In the genomic region with DNA sequence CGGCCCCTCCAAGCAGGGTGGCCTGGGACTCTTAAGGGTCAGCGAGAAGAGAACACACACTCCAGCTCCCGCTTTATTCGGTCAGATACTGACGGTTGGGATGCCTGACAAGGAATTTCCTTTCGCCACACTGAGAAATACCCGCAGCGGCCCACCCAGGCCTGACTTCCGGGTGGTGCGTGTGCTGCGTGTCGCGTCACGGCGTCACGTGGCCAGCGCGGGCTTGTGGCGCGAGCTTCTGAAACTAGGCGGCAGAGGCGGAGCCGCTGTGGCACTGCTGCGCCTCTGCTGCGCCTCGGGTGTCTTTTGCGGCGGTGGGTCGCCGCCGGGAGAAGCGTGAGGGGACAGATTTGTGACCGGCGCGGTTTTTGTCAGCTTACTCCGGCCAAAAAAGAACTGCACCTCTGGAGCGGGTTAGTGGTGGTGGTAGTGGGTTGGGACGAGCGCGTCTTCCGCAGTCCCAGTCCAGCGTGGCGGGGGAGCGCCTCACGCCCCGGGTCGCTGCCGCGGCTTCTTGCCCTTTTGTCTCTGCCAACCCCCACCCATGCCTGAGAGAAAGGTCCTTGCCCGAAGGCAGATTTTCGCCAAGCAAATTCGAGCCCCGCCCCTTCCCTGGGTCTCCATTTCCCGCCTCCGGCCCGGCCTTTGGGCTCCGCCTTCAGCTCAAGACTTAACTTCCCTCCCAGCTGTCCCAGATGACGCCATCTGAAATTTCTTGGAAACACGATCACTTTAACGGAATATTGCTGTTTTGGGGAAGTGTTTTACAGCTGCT, we compare ENCODE assay signal across 1 cellular context.
TF ChIP-seq lines count a peak whose summit lies in the region.

A gene with protein sequence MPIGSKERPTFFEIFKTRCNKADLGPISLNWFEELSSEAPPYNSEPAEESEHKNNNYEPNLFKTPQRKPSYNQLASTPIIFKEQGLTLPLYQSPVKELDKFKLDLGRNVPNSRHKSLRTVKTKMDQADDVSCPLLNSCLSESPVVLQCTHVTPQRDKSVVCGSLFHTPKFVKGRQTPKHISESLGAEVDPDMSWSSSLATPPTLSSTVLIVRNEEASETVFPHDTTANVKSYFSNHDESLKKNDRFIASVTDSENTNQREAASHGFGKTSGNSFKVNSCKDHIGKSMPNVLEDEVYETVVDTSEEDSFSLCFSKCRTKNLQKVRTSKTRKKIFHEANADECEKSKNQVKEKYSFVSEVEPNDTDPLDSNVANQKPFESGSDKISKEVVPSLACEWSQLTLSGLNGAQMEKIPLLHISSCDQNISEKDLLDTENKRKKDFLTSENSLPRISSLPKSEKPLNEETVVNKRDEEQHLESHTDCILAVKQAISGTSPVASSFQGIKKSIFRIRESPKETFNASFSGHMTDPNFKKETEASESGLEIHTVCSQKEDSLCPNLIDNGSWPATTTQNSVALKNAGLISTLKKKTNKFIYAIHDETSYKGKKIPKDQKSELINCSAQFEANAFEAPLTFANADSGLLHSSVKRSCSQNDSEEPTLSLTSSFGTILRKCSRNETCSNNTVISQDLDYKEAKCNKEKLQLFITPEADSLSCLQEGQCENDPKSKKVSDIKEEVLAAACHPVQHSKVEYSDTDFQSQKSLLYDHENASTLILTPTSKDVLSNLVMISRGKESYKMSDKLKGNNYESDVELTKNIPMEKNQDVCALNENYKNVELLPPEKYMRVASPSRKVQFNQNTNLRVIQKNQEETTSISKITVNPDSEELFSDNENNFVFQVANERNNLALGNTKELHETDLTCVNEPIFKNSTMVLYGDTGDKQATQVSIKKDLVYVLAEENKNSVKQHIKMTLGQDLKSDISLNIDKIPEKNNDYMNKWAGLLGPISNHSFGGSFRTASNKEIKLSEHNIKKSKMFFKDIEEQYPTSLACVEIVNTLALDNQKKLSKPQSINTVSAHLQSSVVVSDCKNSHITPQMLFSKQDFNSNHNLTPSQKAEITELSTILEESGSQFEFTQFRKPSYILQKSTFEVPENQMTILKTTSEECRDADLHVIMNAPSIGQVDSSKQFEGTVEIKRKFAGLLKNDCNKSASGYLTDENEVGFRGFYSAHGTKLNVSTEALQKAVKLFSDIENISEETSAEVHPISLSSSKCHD (N-terminal part only) (plus strand): TSS at position 254 of the 775 bp plus-strand sequence. CDS start 953 bp downstream, outside the sequence.
A gene with protein sequence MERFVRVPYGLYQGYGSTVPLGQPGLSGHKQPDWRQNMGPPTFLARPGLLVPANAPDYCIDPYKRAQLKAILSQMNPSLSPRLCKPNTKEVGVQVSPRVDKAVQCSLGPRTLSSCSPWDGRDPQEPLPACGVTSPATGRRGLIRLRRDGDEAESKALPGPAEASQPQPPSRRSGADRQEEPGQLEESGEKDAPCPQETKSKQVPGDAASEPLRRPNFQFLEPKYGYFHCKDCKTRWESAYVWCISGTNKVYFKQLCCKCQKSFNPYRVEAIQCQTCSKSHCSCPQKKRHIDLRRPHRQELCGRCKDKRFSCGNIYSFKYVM (minus strand): TSS at position 109 of the 775 bp plus-strand sequence. CDS start 3,438 bp downstream, outside the sequence.

TF ChIP-seq in HepG2, 621 proteins besides CTCF, POLR2A, EP300 and RAD21 (continued from another document and continues in another):
- TF ChIP-seq TFE3 (CRISPR knock-in tag; IDR thresholded peaks at IDR 0.05) (peak; percentile 71; the same call in 1 of the 2 replicates), ZNF772 (CRISPR knock-in tag; IDR thresholded peaks at IDR 0.05) (peak; percentile 64), MED13 (CRISPR knock-in tag; IDR thresholded peaks at IDR 0.05) (peak; percentile 64; the same call in 1 of the 2 replicates), MAFK (conservative IDR thresholded peaks at IDR 0.05 in 1 of 2, IDR thresholded peaks at IDR 0.05 in 1 of 2; ENCODE audit: low read length in 2 of 2) (no peak), CBX2 (IDR thresholded peaks at IDR 0.05; ENCODE audit: low read depth, low read length) (no peak), CBX2 (CRISPR knock-in tag; IDR thresholded peaks at IDR 0.05; ENCODE audit: low read depth) (no peak), ZNF790 (CRISPR knock-in tag; IDR thresholded peaks at IDR 0.05; ENCODE audit: borderline replicate concordance) (0 out of 2 replicates have a peak, but pooled peaks have one; percentile 31), ASH2L (IDR thresholded peaks at IDR 0.05; ENCODE audit: insufficient read length, low read depth, low read length) (peak; percentile 61), ZNF251 (CRISPR knock-in tag; IDR thresholded peaks at IDR 0.05) (peak; percentile 55; the same call in 1 of the 2 replicates), ZNF83 (CRISPR knock-in tag; IDR thresholded peaks at IDR 0.05; ENCODE audit: borderline replicate concordance) (no peak), CREB1 (IDR thresholded peaks at IDR 0.05) (peak; percentile 93), CREB1 (CRISPR knock-in tag; IDR thresholded peaks at IDR 0.05) (peak; percentile 97), ZNF143 (CRISPR knock-in tag; IDR thresholded peaks at IDR 0.05) (peak; percentile 16; the same call in 1 of the 2 replicates), ZNF468 (CRISPR knock-in tag; IDR thresholded peaks at IDR 0.05) (0 out of 2 replicates have a peak, but pooled peaks have one; percentile 74), ZNF570 (CRISPR knock-in tag; IDR thresholded peaks at IDR 0.05; ENCODE audit: borderline replicate concordance) (no peak), PLRG1 (conservative IDR thresholded peaks at IDR 0.05) (no peak), RXRB (CRISPR knock-in tag; IDR thresholded peaks at IDR 0.05; ENCODE audit: borderline replicate concordance) (peak; percentile 47; the same call in 1 of the 2 replicates), ZFX (CRISPR knock-in tag; IDR thresholded peaks at IDR 0.05; ENCODE audit: low read depth) (peak; percentile 97), IKZF5 (CRISPR knock-in tag; IDR thresholded peaks at IDR 0.05) (peak; percentile 55; the same call in 1 of the 2 replicates), ZNF329 (CRISPR knock-in tag; IDR thresholded peaks at IDR 0.05; ENCODE audit: low read depth) (peak; percentile 28; the same call in 1 of the 2 replicates), MYPOP (CRISPR knock-in tag; IDR thresholded peaks at IDR 0.05) (peak; percentile 50; the same call in 1 of the 2 replicates), ETV5 (CRISPR knock-in tag; IDR thresholded peaks at IDR 0.05; ENCODE audit: borderline replicate concordance) (peak; percentile 58), SOX13 (IDR thresholded peaks at IDR 0.05) (no peak), SOX13 (CRISPR knock-in tag; conservative IDR thresholded peaks at IDR 0.05 in 1 of 2, IDR thresholded peaks at IDR 0.05 in 1 of 2) (0 out of 4 replicates have a peak, but pooled peaks of 1 of the 2 experiments have one; percentile 26), ZNF292 (CRISPR knock-in tag; IDR thresholded peaks at IDR 0.05; ENCODE audit: borderline replicate concordance, low read depth) (peak; percentile 53; the same call in 1 of the 2 replicates), MLX (CRISPR knock-in tag; IDR thresholded peaks at IDR 0.05) (0 out of 2 replicates have a peak, but pooled peaks have one; percentile 17), ZNF746 (CRISPR knock-in tag; IDR thresholded peaks at IDR 0.05) (peak; percentile 69; the same call in 1 of the 2 replicates), PCBP1 (IDR thresholded peaks at IDR 0.05; ENCODE audit: borderline replicate concordance, low read depth, low read length) (0 out of 2 replicates have a peak, but pooled peaks have one; percentile 24), DNMT3B (CRISPR knock-in tag; conservative IDR thresholded peaks at IDR 0.05) (no peak), MAFF (IDR thresholded peaks at IDR 0.05; ENCODE audit: low read depth, low read length) (no peak), HCFC1 (IDR thresholded peaks at IDR 0.05; ENCODE audit: low read depth, low read length) (peak; percentile 40; the same call in 1 of the 2 replicates)
- TF ChIP-seq, protein P1, sequence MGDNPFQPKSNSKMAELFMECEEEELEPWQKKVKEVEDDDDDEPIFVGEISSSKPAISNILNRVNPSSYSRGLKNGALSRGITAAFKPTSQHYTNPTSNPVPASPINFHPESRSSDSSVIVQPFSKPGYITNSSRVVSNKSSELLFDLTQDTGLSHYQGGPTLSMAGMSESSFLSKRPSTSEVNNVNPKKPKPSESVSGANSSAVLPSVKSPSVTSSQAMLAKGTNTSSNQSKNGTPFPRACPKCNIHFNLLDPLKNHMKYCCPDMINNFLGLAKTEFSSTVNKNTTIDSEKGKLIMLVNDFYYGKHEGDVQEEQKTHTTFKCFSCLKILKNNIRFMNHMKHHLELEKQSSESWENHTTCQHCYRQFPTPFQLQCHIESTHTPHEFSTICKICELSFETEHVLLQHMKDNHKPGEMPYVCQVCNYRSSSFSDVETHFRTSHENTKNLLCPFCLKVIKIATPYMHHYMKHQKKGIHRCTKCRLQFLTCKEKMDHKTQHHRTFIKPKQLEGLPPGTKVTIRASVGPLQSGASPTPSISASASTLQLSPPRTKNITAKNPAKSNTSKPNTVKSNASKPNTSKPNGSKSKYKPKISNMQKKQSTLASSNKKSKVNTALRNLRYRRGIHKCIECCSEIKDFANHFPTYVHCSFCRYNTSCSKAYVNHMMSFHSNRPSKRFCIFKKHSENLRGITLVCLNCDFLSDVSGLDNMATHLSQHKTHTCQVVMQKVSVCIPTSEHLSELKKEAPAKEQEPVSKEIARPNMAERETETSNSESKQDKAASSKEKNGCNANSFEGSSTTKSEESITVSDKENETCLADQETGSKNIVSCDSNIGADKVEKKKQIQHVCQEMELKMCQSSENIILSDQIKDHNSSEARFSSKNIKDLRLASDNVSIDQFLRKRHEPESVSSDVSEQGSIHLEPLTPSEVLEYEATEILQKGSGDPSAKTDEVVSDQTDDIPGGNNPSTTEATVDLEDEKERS (CRISPR knock-in tag; IDR thresholded peaks at IDR 0.05), result no peak; the same call in 1 of the 2 replicates
- TF ChIP-seq, protein P2, sequence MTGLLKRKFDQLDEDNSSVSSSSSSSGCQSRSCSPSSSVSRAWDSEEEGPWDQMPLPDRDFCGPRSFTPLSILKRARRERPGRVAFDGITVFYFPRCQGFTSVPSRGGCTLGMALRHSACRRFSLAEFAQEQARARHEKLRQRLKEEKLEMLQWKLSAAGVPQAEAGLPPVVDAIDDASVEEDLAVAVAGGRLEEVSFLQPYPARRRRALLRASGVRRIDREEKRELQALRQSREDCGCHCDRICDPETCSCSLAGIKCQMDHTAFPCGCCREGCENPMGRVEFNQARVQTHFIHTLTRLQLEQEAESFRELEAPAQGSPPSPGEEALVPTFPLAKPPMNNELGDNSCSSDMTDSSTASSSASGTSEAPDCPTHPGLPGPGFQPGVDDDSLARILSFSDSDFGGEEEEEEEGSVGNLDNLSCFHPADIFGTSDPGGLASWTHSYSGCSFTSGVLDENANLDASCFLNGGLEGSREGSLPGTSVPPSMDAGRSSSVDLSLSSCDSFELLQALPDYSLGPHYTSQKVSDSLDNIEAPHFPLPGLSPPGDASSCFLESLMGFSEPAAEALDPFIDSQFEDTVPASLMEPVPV (CRISPR knock-in tag; IDR thresholded peaks at IDR 0.05), result peak; percentile 76
- TF ChIP-seq, protein P3, sequence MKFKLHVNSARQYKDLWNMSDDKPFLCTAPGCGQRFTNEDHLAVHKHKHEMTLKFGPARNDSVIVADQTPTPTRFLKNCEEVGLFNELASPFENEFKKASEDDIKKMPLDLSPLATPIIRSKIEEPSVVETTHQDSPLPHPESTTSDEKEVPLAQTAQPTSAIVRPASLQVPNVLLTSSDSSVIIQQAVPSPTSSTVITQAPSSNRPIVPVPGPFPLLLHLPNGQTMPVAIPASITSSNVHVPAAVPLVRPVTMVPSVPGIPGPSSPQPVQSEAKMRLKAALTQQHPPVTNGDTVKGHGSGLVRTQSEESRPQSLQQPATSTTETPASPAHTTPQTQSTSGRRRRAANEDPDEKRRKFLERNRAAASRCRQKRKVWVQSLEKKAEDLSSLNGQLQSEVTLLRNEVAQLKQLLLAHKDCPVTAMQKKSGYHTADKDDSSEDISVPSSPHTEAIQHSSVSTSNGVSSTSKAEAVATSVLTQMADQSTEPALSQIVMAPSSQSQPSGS (CRISPR knock-in tag; IDR thresholded peaks at IDR 0.05), result peak; percentile 67
- TF ChIP-seq, protein P4, sequence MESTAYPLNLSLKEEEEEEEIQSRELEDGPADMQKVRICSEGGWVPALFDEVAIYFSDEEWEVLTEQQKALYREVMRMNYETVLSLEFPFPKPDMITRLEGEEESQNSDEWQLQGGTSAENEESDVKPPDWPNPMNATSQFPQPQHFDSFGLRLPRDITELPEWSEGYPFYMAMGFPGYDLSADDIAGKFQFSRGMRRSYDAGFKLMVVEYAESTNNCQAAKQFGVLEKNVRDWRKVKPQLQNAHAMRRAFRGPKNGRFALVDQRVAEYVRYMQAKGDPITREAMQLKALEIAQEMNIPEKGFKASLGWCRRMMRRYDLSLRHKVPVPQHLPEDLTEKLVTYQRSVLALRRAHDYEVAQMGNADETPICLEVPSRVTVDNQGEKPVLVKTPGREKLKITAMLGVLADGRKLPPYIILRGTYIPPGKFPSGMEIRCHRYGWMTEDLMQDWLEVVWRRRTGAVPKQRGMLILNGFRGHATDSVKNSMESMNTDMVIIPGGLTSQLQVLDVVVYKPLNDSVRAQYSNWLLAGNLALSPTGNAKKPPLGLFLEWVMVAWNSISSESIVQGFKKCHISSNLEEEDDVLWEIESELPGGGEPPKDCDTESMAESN (CRISPR knock-in tag; conservative IDR thresholded peaks at IDR 0.05), result peak; percentile 80
